In genomic region chr21:37071561-37072238, GRCh38 we compare ENCODE assay signal across 8 cellular contexts. TPM values are rescaled to one million over a fixed set of nuclear protein-coding genes. Genes with fewer than 3 reads are reported as not detected.
A peak's percentile ranks its signal among the peaks of the same experiment; 100 is the strongest.
DNase-seq lines count a peak whose midpoint lies in the region; ATAC-seq and TF ChIP-seq lines count a peak whose summit lies in the region.

No MANE protein-coding gene starts in this region.

- peaks cover 12% of the 10 kb centered on the region for H3K36me3 ChIP-seq in right atrium auricular region
- no peaks in the 10 kb centered on the region for H3K36me3 ChIP-seq in rectal smooth muscle tissue (ENCODE audit: control insufficient read depth, insufficient read depth, low read length)

- TF ChIP-seq CTCF in right atrium auricular region (IDR thresholded peaks at IDR 0.05), result no peak

- peaks cover 0 to 23% of the 10 kb centered on the region in 2 donors for H3K4me1 ChIP-seq in right atrium auricular region
- peaks cover 16% of the 10 kb centered on the region for H3K4me1 ChIP-seq in rectal smooth muscle tissue (ENCODE audit: control insufficient read depth, insufficient read depth, low read length)

- H3K27ac ChIP-seq in right atrium auricular region (peak overlapping the region; percentile 95 to 100), rectal smooth muscle tissue (ENCODE audit: low read depth, low read length) (peak overlapping the region; percentile 99)

- no peaks in the 10 kb centered on the region for H3K27me3 ChIP-seq in right atrium auricular region
- H3K27me3 ChIP-seq in rectal smooth muscle tissue (ENCODE audit: control insufficient read depth, insufficient read depth, low read length), result no peaks in the 10 kb centered on the region

- no peaks in the 10 kb centered on the region for H3K9me3 ChIP-seq in right atrium auricular region

- peak overlapping the region; percentile 42 for H3K9ac ChIP-seq in rectal smooth muscle tissue (ENCODE audit: low read length)

- peak; percentile 60 for DNase-seq in NCI-H2171 treated with DMSO at 0.1 percent for 48 hours (lab: John Stamatoyannopoulos, UW)
- no peak for DNase-seq in NCI-H2171 (lab: John Stamatoyannopoulos, UW)
- DNase-seq in NCI-H2227 (lab: John Stamatoyannopoulos, UW; ENCODE audit: unreplicated experiment), result peak; percentile 53
- DNase-seq in amniotic epithelial cell (ENCODE audit: low read depth), result peak; percentile 85
- DNase-seq in right atrium auricular region (ENCODE audit: low spot score), result peak; percentile 88
- no peak for DNase-seq in activated CD4-positive, CD25-positive, alpha-beta regulatory T cell treated with anti-CD3 and anti-CD28 coated beads, Interleukin-2, amount 50 U/mL, for 72 hours

- H3K4me3 ChIP-seq in right atrium auricular region (peak overlapping the region; percentile 51 to 83), rectal smooth muscle tissue (ENCODE audit: low read length) (peak overlapping the region; percentile 76)

- no peak for ATAC-seq in GM21526 (IDR thresholded peaks at IDR 0.05; ENCODE audit: low FRiP score, unreplicated experiment)

RNA-seq across cellular contexts. Expression of gene PIGP, which starts 1.2 kb away (rescaled TPM):
- 10 to 100 TPM; 26.1 to 37.3 TPM for total RNA-seq in right atrium auricular region

RNA-seq across cellular contexts. Expression of gene TTC3, which starts 1.4 kb away (rescaled TPM):
- 100 to 1,000 TPM in 1 of 2 donors, 10 to 100 TPM in 1; 63.6 to 111 TPM for total RNA-seq in right atrium auricular region

Comparison
In these comparisons a context has a peak if more than half of its experiments do, and no peak if none do; other contexts are left out.
1. DNase-seq: peak in NCI-H2171 treated with DMSO at 0.1 percent for 48 hours (single experiment), NCI-H2227 (single experiment), amniotic epithelial cell (single experiment) and right atrium auricular region (single experiment); none in NCI-H2171 (single experiment) and activated CD4-positive, CD25-positive, alpha-beta regulatory T cell treated with anti-CD3 and anti-CD28 coated beads, Interleukin-2, amount 50 U/mL, for 72 hours (single experiment).